Comparison of ENCODE assay signal across 25 cellular contexts in genomic region chr12:87779858-87780498, GRCh38.
A peak's percentile ranks its signal among the peaks of the same experiment; 100 is the strongest.
DNase-seq lines count a peak whose midpoint lies in the region; ATAC-seq and FAIRE-seq lines count a peak whose summit lies in the region.
"Had no signal": no experiment of that assay in that cellular context is flagged by ENCODE, and none has a peak within 500 bp of the region (broad histone marks: within the 10 kb centered on the region; RNA-seq: fewer than 3 reads in every experiment).

No MANE protein-coding gene starts in this region.

- no peak overlapping the region for H3K27ac Mint-ChIP-seq in activated naive CD8-positive, alpha-beta T cell treated with anti-CD3 and anti-CD28 coated beads for 36 hours
- H3K27ac Mint-ChIP-seq in activated T-helper 17 cell treated with anti-CD3 and anti-CD28 coated beads, Interleukin-2, amount 50 U/mL, for 72 hours: no peak overlapping the region
- H3K27ac Mint-ChIP-seq: activated CD4-positive, alpha-beta T cell treated with anti-CD3 and anti-CD28 coated beads for 36 hours; CD4-positive, CD25-positive, alpha-beta regulatory T cell; type B pancreatic cell had no signal

- H3K27me3 Mint-ChIP-seq in activated naive CD8-positive, alpha-beta T cell treated with anti-CD3 and anti-CD28 coated beads for 36 hours: no peaks in the 10 kb centered on the region
- no peaks in the 10 kb centered on the region for H3K27me3 Mint-ChIP-seq in activated T-helper 17 cell treated with anti-CD3 and anti-CD28 coated beads, Interleukin-2, amount 50 U/mL, for 72 hours
- H3K27me3 Mint-ChIP-seq: activated CD4-positive, alpha-beta T cell treated with anti-CD3 and anti-CD28 coated beads for 36 hours; CD4-positive, CD25-positive, alpha-beta regulatory T cell; type B pancreatic cell had no signal

- H3K9me3 Mint-ChIP-seq in activated naive CD8-positive, alpha-beta T cell treated with anti-CD3 and anti-CD28 coated beads for 36 hours: peaks cover 1% of the 10 kb centered on the region
- no peaks in the 10 kb centered on the region for H3K9me3 Mint-ChIP-seq in activated T-helper 17 cell treated with anti-CD3 and anti-CD28 coated beads, Interleukin-2, amount 50 U/mL, for 72 hours
- H3K9me3 Mint-ChIP-seq: type B pancreatic cell had no signal

- peak; percentile 12 for DNase-seq in A172 (ENCODE audit: low spot score)
- no peak for DNase-seq in HTR-8/SVneo (ENCODE audit: insufficient read length, low spot score)
- DNase-seq in T1000 (lab: John Stamatoyannopoulos, UW): peak; percentile 85
- DNase-seq in kidney glomerular epithelial cell (lab: John Stamatoyannopoulos, UW): peak; percentile 62
- no peak for DNase-seq in activated naive CD8-positive, alpha-beta T cell treated with anti-CD3 and anti-CD28 coated beads for 36 hours
- no peak for DNase-seq in left lobe of liver (ENCODE audit: low spot score)
- DNase-seq: activated CD4-positive, alpha-beta T cell treated with anti-CD3 and anti-CD28 coated beads for 36 hours; activated gamma-delta T cell; amygdala; CD4-positive, CD25-positive, alpha-beta regulatory T cell; foreskin fibroblast; GM23248; left cardiac atrium; midbrain; NCI-H187 treated with DMSO at 0.1 percent for 48 hours; NCI-H526; PC-3; stimulated activated naive CD4-positive, alpha-beta T cell treated with Interleukin-2 at 50 U/mL for 16 hours; T-helper 9 cell had no signal

- no peaks in the 10 kb centered on the region for H3K36me3 Mint-ChIP-seq in activated naive CD8-positive, alpha-beta T cell treated with anti-CD3 and anti-CD28 coated beads for 36 hours
- H3K36me3 Mint-ChIP-seq in activated T-helper 17 cell treated with anti-CD3 and anti-CD28 coated beads, Interleukin-2, amount 50 U/mL, for 72 hours (ENCODE audit: low read depth): no peaks in the 10 kb centered on the region
- H3K36me3 Mint-ChIP-seq: CD4-positive, CD25-positive, alpha-beta regulatory T cell; type B pancreatic cell had no signal

- H3K4me3 Mint-ChIP-seq in activated naive CD8-positive, alpha-beta T cell treated with anti-CD3 and anti-CD28 coated beads for 36 hours: no peak overlapping the region
- H3K4me3 Mint-ChIP-seq in activated T-helper 17 cell treated with anti-CD3 and anti-CD28 coated beads, Interleukin-2, amount 50 U/mL, for 72 hours: no peak overlapping the region
- H3K4me3 Mint-ChIP-seq: activated CD4-positive, alpha-beta T cell treated with anti-CD3 and anti-CD28 coated beads for 36 hours; CD4-positive, CD25-positive, alpha-beta regulatory T cell; type B pancreatic cell had no signal

- peak; percentile 72 for FAIRE-seq in HTR-8/SVneo (lab: Jason Lieb, UNC)
- FAIRE-seq: endometrium, GM18507, HepG2 had no signal

- ATAC-seq in GM18861 (IDR thresholded peaks at IDR 0.05; ENCODE audit: unreplicated experiment) (no peak), left lobe of liver (no peak)
- no peak for ATAC-seq in activated T-helper 17 cell treated with anti-CD3 and anti-CD28 coated beads, Interleukin-2, amount 50 U/mL, for 72 hours (replicated peaks)
- ATAC-seq: activated CD4-positive, alpha-beta T cell treated with anti-CD3 and anti-CD28 coated beads for 36 hours; HepG2; left cardiac atrium; PC-3 had no signal

- no peaks in the 10 kb centered on the region for H3K4me1 Mint-ChIP-seq in activated naive CD8-positive, alpha-beta T cell treated with anti-CD3 and anti-CD28 coated beads for 36 hours
- no peaks in the 10 kb centered on the region for H3K4me1 Mint-ChIP-seq in activated T-helper 17 cell treated with anti-CD3 and anti-CD28 coated beads, Interleukin-2, amount 50 U/mL, for 72 hours
- H3K4me1 Mint-ChIP-seq: activated CD4-positive, alpha-beta T cell treated with anti-CD3 and anti-CD28 coated beads for 36 hours; CD4-positive, CD25-positive, alpha-beta regulatory T cell had no signal

Comparison
In these comparisons a context has a peak if more than half of its experiments do, and no peak if none do; other contexts are left out.
1. DNase-seq: peak in A172 (single experiment), T1000 (single experiment) and kidney glomerular epithelial cell (single experiment); none in HTR-8/SVneo (single experiment), activated naive CD8-positive, alpha-beta T cell treated with anti-CD3 and anti-CD28 coated beads for 36 hours (single experiment) and left lobe of liver (single experiment).